Comparison of ENCODE assay signal across 36 cellular contexts in the genomic region with DNA sequence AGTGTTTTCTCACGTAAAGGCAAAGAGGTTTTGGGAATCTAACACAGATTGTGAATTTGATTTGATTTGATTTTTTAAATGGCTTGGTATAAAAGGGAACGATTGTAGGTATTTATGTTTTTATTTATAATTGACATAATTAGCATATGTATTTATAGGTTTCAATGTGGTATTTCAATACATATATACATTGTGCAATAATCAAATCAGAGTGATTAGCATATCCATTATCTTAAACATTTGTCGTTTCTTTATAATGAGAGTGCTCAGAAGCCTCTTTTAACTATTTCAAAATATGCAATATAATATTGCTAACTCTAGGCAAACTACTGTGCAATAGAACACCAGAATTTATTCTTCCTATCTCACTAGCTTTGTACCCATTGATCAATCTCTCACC.
"Had no signal": no experiment of that assay in that cellular context is flagged by ENCODE, and none has a peak within 500 bp of the region (broad histone marks: within the 10 kb centered on the region; RNA-seq: fewer than 3 reads in every experiment).

No MANE protein-coding gene starts in this region.

- H3K9me3 ChIP-seq: MG63 had no signal

- H3K4me3 ChIP-seq: MG63 had no signal

- H3K27me3 ChIP-seq: MG63 had no signal

- DNase-seq: Karpas-422, Kasumi-1, MG63, MM.1S, MV-4-11, NCI-H1048, NCI-H1092, NCI-H1092 treated with DMSO at 0.1 percent for 48 hours, NCI-H1105, NCI-H1105 treated with DMSO at 0.1 percent for 48 hours, NCI-H1417, NCI-H1417 treated with DMSO at 0.1 percent for 48 hours, NCI-H1436, NCI-H1436 treated with DMSO at 0.1 percent for 48 hours, NCI-H146, NCI-H1694, NCI-H1694 treated with DMSO at 0.1 percent for 48 hours, NCI-H187, NCI-H187 treated with DMSO at 0.1 percent for 48 hours, NCI-H1930, NCI-H2029, NCI-H2029 treated with DMSO at 0.1 percent for 48 hours, NCI-H2081, NCI-H2081 treated with DMSO at 0.1 percent for 48 hours, NCI-H2107, NCI-H2171, NCI-H2171 treated with DMSO at 0.1 percent for 48 hours, NCI-H2227 treated with DMSO at 0.1 percent for 48 hours, NCI-H226, NCI-H345, NCI-H446, NCI-H446 treated with DMSO at 0.1 percent for 48 hours, NCI-H510A, NCI-H510A treated with DMSO at 0.1 percent for 48 hours, NCI-H524, NCI-H524 treated with DMSO at 0.1 percent for 48 hours had no signal

- H3K36me3 ChIP-seq: MG63 had no signal
